21 cellular contexts compared by ENCODE assay signal in genomic region chr16:23771027-23771426, GRCh38. TPM values are rescaled to one million over a fixed set of nuclear protein-coding genes. Genes with fewer than 3 reads are reported as not detected.
"Had no signal": no experiment of that assay in that cellular context is flagged by ENCODE, and none has a peak within 500 bp of the region (broad histone marks: within the 10 kb centered on the region; RNA-seq: fewer than 3 reads in every experiment).

No MANE protein-coding gene starts in this region.

- H3K27ac ChIP-seq: gastrocnemius medialis, heart right ventricle, pancreas, transverse colon, WERI-Rb-1 had no signal

- H3K4me1 ChIP-seq: gastrocnemius medialis, heart right ventricle, pancreas had no signal

- H3K36me3 ChIP-seq: gastrocnemius medialis, heart right ventricle, pancreas, transverse colon, WERI-Rb-1 had no signal

- DNase-seq: activated CD4-positive, alpha-beta memory T cell treated with anti-CD3 and anti-CD28 coated beads for 36 hours; activated CD8-positive, alpha-beta memory T cell treated with anti-CD3 and anti-CD28 coated beads, Interleukin-2, amount 10 ng/mL, durations not matched to agents 7 days and 5 days; activated naive CD4-positive, alpha-beta T cell treated with anti-CD3 and anti-CD28 coated beads, Interleukin-2, amount 10 ng/mL, durations not matched to agents 7 days and 5 days; activated T-cell treated with anti-CD3 and anti-CD28 coated beads, Interleukin-2, amount 50 U/mL, for 1 hour; gastrocnemius medialis; heart right ventricle; naive thymus-derived CD4-positive, alpha-beta T cell; pancreas; retina; stimulated activated CD4-positive, alpha-beta T cell treated with anti-CD3 and anti-CD28 coated beads, Interleukin-4, amount 100 ng/mL, for 24 hours; stimulated activated naive CD4-positive, alpha-beta T cell; substantia nigra; T-helper 17 cell; transverse colon; WERI-Rb-1 had no signal

- H3K4me3 ChIP-seq: gastrocnemius medialis, heart right ventricle, pancreas, transverse colon had no signal

- ATAC-seq: activated CD8-positive, alpha-beta memory T cell treated with anti-CD3 and anti-CD28 coated beads, Interleukin-2, amount 10 ng/mL, durations not matched to agents 7 days and 5 days; gastrocnemius medialis; heart right ventricle; left lobe of liver; naive thymus-derived CD4-positive, alpha-beta T cell; pancreas; T-helper 17 cell had no signal

- FAIRE-seq: pancreas had no signal

- H3K27me3 ChIP-seq: gastrocnemius medialis, pancreas, transverse colon had no signal

- H3K9me3 ChIP-seq: gastrocnemius medialis, pancreas, transverse colon had no signal

RNA-seq across cellular contexts. Expression of gene CHP2, which starts 16.2 kb away (rescaled TPM):
- total RNA-seq: activated CD4-positive, alpha-beta memory T cell treated with anti-CD3 and anti-CD28 coated beads for 36 hours; activated CD8-positive, alpha-beta memory T cell treated with anti-CD3 and anti-CD28 coated beads, Interleukin-2, amount 10 ng/mL, durations not matched to agents 7 days and 5 days; cardiac septum; fibroblast of lung; heart right ventricle; left lobe of liver; lung microvascular endothelial cell; naive thymus-derived CD4-positive, alpha-beta T cell; pancreas; skeletal muscle tissue; T-helper 17 cell had no signal
- polyA plus RNA-seq: fibroblast of lung; naive thymus-derived CD4-positive, alpha-beta T cell; pancreas had no signal

RNA-seq across cellular contexts. Expression of gene ERN2, which starts 58.0 kb away (rescaled TPM):
- total RNA-seq: activated CD4-positive, alpha-beta memory T cell treated with anti-CD3 and anti-CD28 coated beads for 36 hours; activated CD8-positive, alpha-beta memory T cell treated with anti-CD3 and anti-CD28 coated beads, Interleukin-2, amount 10 ng/mL, durations not matched to agents 7 days and 5 days; cardiac septum; lung microvascular endothelial cell; mononuclear cell; naive thymus-derived CD4-positive, alpha-beta T cell; skeletal muscle tissue; T-helper 17 cell had no signal
- polyA plus RNA-seq: fibroblast of lung; heart right ventricle; naive thymus-derived CD4-positive, alpha-beta T cell had no signal
